Comparison of ENCODE assay signal across 7 cellular contexts in the genomic region with DNA sequence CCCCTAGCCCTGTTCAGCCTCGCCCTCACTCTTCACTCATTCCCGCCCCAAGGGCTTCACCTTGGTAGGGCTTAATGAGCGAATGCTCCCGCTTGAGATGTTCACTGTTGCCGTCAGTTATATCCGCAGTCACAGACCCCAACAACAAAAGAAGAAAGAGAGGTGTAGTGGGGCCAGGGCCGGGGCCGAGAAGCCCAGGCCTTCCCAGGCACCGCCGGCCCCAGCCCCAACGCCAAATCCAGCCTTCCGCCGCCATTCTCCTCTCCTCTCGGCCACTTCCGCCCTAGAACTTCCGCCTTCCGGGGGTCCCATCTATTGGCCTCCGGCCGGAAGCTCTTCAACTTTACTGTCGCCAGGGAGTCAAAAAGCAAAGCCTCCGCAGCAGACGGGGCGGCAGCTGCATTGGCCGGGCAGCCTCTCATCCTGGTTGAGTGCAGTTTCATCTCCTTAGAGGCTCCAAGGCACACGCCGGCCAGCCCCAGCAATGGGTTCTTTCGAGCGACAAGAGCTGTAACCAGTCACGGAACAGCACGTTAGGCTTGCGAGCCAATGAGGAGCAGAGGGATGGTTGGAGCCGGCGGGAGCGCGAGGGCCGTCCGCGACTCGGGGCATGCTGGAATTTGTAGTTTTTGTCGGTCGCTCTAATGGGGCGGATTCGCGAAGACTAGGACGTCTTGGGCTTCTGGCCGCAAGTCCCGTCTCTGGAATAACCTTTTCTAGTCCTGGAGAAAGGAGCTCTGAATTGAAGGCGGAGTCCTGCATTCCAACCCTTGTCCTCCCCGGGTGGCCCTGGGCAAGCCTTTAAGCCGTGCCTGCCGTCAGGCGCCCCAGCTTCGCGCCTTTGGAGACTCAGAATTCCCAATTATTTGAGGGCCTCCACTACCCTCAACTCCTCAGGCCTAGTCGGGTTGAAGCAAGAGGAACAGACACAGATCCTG. TPM values are rescaled to one million over a fixed set of nuclear protein-coding genes. Genes with fewer than 3 reads are reported as not detected.
DNase-seq lines count a peak whose midpoint lies in the region; ATAC-seq, FAIRE-seq and TF ChIP-seq lines count a peak whose summit lies in the region.

A gene with protein sequence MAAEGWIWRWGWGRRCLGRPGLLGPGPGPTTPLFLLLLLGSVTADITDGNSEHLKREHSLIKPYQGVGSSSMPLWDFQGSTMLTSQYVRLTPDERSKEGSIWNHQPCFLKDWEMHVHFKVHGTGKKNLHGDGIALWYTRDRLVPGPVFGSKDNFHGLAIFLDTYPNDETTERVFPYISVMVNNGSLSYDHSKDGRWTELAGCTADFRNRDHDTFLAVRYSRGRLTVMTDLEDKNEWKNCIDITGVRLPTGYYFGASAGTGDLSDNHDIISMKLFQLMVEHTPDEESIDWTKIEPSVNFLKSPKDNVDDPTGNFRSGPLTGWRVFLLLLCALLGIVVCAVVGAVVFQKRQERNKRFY (minus strand): TSS at position 277 of the 938 bp plus-strand sequence. CDS start 21 bp downstream, at position 256.

- H3K4me1 Mint-ChIP-seq in astrocyte (ENCODE audit: low read depth, unreplicated experiment) = peaks cover 21% of the 10 kb centered on the region

- DNase-seq in NCI-H2029 (lab: John Stamatoyannopoulos, UW) (peak; percentile 98), T-helper 22 cell (ENCODE audit: low read depth) (peak; percentile 87), astrocyte (ENCODE audit: low read depth) (peak; percentile 96), hepatocyte (ENCODE audit: low spot score) (peak; percentile 94), retina (peak; percentile 98)

- 8% methylated on average over 55 of the region's 55 CpGs for WGBS in hepatocyte (ENCODE audit: low lambda C conversion rate, missing lambda C conversion rate)

- H3K9me2 ChIP-seq in hepatocyte (replicated peaks; ENCODE audit: insufficient read depth) = no peaks in the 10 kb centered on the region

- H3K4me1 ChIP-seq in astrocyte (ENCODE audit: insufficient read depth, low read length) = peaks cover 18% of the 10 kb centered on the region
- peaks cover 20% of the 10 kb centered on the region for H3K4me1 ChIP-seq in hepatocyte (ENCODE audit: insufficient read depth)

- no peak for TF ChIP-seq CTCF in astrocyte (IDR thresholded peaks at IDR 0.05; ENCODE audit: insufficient read depth, low read depth, low read length)
- no peak for TF ChIP-seq CTCF in hepatocyte (IDR thresholded peaks at IDR 0.05; ENCODE audit: poor library complexity)

- peak within 1 kb of the TSS; percentile 98 for H3K27ac Mint-ChIP-seq in astrocyte (ENCODE audit: unreplicated experiment)

- H3K27ac ChIP-seq in astrocyte (ENCODE audit: low read depth, low read length) = peak within 1 kb of the TSS; percentile 96
- H3K27ac ChIP-seq in hepatocyte = peak within 1 kb of the TSS; percentile 95

- peak within 1 kb of the TSS; percentile 93 for H3K4me2 ChIP-seq in astrocyte (ENCODE audit: low read length)
- H3K4me2 ChIP-seq in hepatocyte = peak within 1 kb of the TSS; percentile 95

- peaks cover 5% of the 10 kb centered on the region for H3K27me3 Mint-ChIP-seq in astrocyte (ENCODE audit: low read depth, unreplicated experiment)

- H3K36me3 Mint-ChIP-seq in astrocyte (ENCODE audit: low read depth, unreplicated experiment) = peaks cover 2% of the 10 kb centered on the region

- H3K4me3 Mint-ChIP-seq in astrocyte (ENCODE audit: unreplicated experiment) = peak within 1 kb of the TSS; percentile 98

- H3K9me3 ChIP-seq in astrocyte (ENCODE audit: insufficient read depth, low read depth, low read length) (no peaks in the 10 kb centered on the region), hepatocyte (ENCODE audit: low read depth) (no peaks in the 10 kb centered on the region)

- H3K4me3 ChIP-seq in astrocyte (ENCODE audit: insufficient read depth, low read depth, low read length) (peak within 1 kb of the TSS; percentile 90), hepatocyte (peak within 1 kb of the TSS; percentile 40)

- peaks cover 46% of the 10 kb centered on the region for H3K79me2 ChIP-seq in astrocyte (ENCODE audit: insufficient read depth, low read length)
- peaks cover 46% of the 10 kb centered on the region for H3K79me2 ChIP-seq in hepatocyte

- peak within 1 kb of the TSS; percentile 88 for H2AFZ ChIP-seq in astrocyte (ENCODE audit: low read depth, low read length)
- H2AFZ ChIP-seq in hepatocyte = peak within 1 kb of the TSS; percentile 90

- H3K27me3 ChIP-seq in astrocyte (ENCODE audit: insufficient read depth, low read length) (no peaks in the 10 kb centered on the region), hepatocyte (no peaks in the 10 kb centered on the region)

- peak within 1 kb of the TSS; percentile 93 for H3K9ac ChIP-seq in astrocyte (ENCODE audit: low read length)

- peak; percentile 93 for ATAC-seq in GM18502 (IDR thresholded peaks at IDR 0.05; ENCODE audit: poor library complexity, unreplicated experiment)
- peak; percentile 82 for ATAC-seq in HG02973 (IDR thresholded peaks at IDR 0.05; ENCODE audit: unreplicated experiment)

- H3K36me3 ChIP-seq in astrocyte (ENCODE audit: insufficient read depth, low read length) (peaks cover 17% of the 10 kb centered on the region), hepatocyte (replicated peaks; ENCODE audit: insufficient read depth, low read depth) (no peaks in the 10 kb centered on the region)

- FAIRE-seq in astrocyte (lab: Jason Lieb, UNC) = no peak

- H3K9me3 Mint-ChIP-seq in astrocyte (ENCODE audit: unreplicated experiment) = peaks cover 6% of the 10 kb centered on the region

- H4K20me1 ChIP-seq in astrocyte (ENCODE audit: insufficient read depth, low read length) = peaks cover 34% of the 10 kb centered on the region
- peaks cover 12% of the 10 kb centered on the region for H4K20me1 ChIP-seq in hepatocyte (ENCODE audit: insufficient read depth, poor library complexity, severe bottlenecking)

RNA-seq across cellular contexts. Expression of the gene that starts here (rescaled TPM):
- total RNA-seq in astrocyte (103 and 106 TPM in 2 replicates), hepatocyte (357 and 366 TPM in 2 replicates)
- polyA plus RNA-seq in hepatocyte = 381 and 391 TPM in 2 replicates

Comparison
In these comparisons a context has a peak if more than half of its experiments do, and no peak if none do; other contexts are left out.
1. Peak in every context shown above with its lines: DNase-seq, ATAC-seq, H3K4me3 ChIP-seq and H3K27ac ChIP-seq.